In genomic region chr13:112106467-112107141, GRCh38 we compare ENCODE assay signal across 18 cellular contexts. TPM values are rescaled to one million over a fixed set of nuclear protein-coding genes. Genes with fewer than 3 reads are reported as not detected.
DNase-seq lines count a peak whose midpoint lies in the region; ATAC-seq lines count a peak whose summit lies in the region.
"Had no signal": no experiment of that assay in that cellular context is flagged by ENCODE, and none has a peak within 500 bp of the region (broad histone marks: within the 10 kb centered on the region; RNA-seq: fewer than 3 reads in every experiment).

No MANE protein-coding gene starts in this region.

- intact Hi-C loops in sciatic nerve (cut with DNase I) = no loop called here

- DNase-seq in NCI-H526 (lab: John Stamatoyannopoulos, UW) = peak; percentile 95 to 99
- peak; percentile 82 for DNase-seq in globus pallidus (ENCODE audit: low spot score)
- peak; percentile 55 for DNase-seq in midbrain (lab: John Stamatoyannopoulos, UW)
- DNase-seq in superior temporal gyrus (ENCODE audit: extremely low spot score) = peak; percentile 65
- no peak for DNase-seq in NCI-H1092 treated with DMSO at 0.1 percent for 48 hours (lab: John Stamatoyannopoulos, UW)
- DNase-seq in sciatic nerve (ENCODE audit: low spot score) = no peak
- DNase-seq: activated CD4-positive, alpha-beta memory T cell treated with anti-CD3 and anti-CD28 coated beads for 36 hours; DMS53; GM23248; natural killer cell; NCI-H1105; NCI-H446; stimulated activated naive CD8-positive, alpha-beta T cell treated with anti-CD3 and anti-CD28 coated beads, Interleukin-15, Interleukin-2, amounts not matched to agents 100 U/mL and 50 U/mL, for 24 hours had no signal

- ATAC-seq in GM18909 (IDR thresholded peaks at IDR 0.05; ENCODE audit: poor library complexity, unreplicated experiment) = no peak
- no peak for ATAC-seq in sciatic nerve
- ATAC-seq: natural killer cell; stimulated activated naive CD8-positive, alpha-beta T cell treated with anti-CD3 and anti-CD28 coated beads, Interleukin-15, Interleukin-2, amounts not matched to agents 100 U/mL and 50 U/mL, for 24 hours had no signal

RNA-seq across cellular contexts. Expression of gene SOX1, which starts 39.7 kb away (rescaled TPM):
- not detected for total RNA-seq in sciatic nerve
- total RNA-seq: activated CD4-positive, alpha-beta memory T cell treated with anti-CD3 and anti-CD28 coated beads for 36 hours; endothelial cell of umbilical vein; GM23248; liver; natural killer cell; OCI-LY7; vagina had no signal

Comparison
In these comparisons a context has a peak if more than half of its experiments do, and no peak if none do; other contexts are left out.
1. DNase-seq: peak in NCI-H526 (2 of 2), globus pallidus (single experiment), midbrain (single experiment) and superior temporal gyrus (single experiment); none in NCI-H1092 treated with DMSO at 0.1 percent for 48 hours (single experiment) and sciatic nerve (single experiment).